In genomic region chr6:37222125-37222967, GRCh38 we compare ENCODE assay signal across 8 cellular contexts. TPM values are rescaled to one million over a fixed set of nuclear protein-coding genes. Genes with fewer than 3 reads are reported as not detected.
DNase-seq lines count a peak whose midpoint lies in the region; ATAC-seq and TF ChIP-seq lines count a peak whose summit lies in the region.

No MANE protein-coding gene starts in this region.

- no peak overlapping the region for H3K4ac ChIP-seq in neuronal stem cell (ENCODE audit: low read length)

- peak overlapping the region; percentile 93 for H2BK5ac ChIP-seq in neuronal stem cell (ENCODE audit: low read length)

- peak overlapping the region; percentile 81 for H3K9ac ChIP-seq in neuronal stem cell (ENCODE audit: low read depth, low read length, poor library complexity)

- H3K14ac ChIP-seq in neuronal stem cell (ENCODE audit: low read length) = no peak overlapping the region

- peak overlapping the region; percentile 71 for H2BK15ac ChIP-seq in neuronal stem cell (ENCODE audit: low read length)

- no peak overlapping the region for H2AK5ac ChIP-seq in neuronal stem cell (ENCODE audit: low read depth, low read length)

- no peak overlapping the region for H4K8ac ChIP-seq in neuronal stem cell (ENCODE audit: low read depth, low read length)

- intact Hi-C loops in thyroid gland (cut with DNase I) = no loop called here

- H3K27me3 ChIP-seq in RWPE2 (ENCODE audit: insufficient read depth, poor library complexity, severe bottlenecking) = no peaks in the 10 kb centered on the region
- no peaks in the 10 kb centered on the region for H3K27me3 ChIP-seq in gastroesophageal sphincter
- H3K27me3 ChIP-seq in neuronal stem cell (ENCODE audit: control insufficient read depth in 3 of 3, insufficient read depth in 3 of 3, low read depth in 1 of 3, low read length in 3 of 3) = no peaks in the 10 kb centered on the region
- H3K27me3 ChIP-seq in thyroid gland = no peaks in the 10 kb centered on the region

- peak overlapping the region; percentile 34 for H4K91ac ChIP-seq in neuronal stem cell (ENCODE audit: low read depth, low read length, poor library complexity)

- H3K9me3 ChIP-seq in RWPE2 (ENCODE audit: severe bottlenecking) (no peaks in the 10 kb centered on the region), gastroesophageal sphincter (no peaks in the 10 kb centered on the region), neuronal stem cell (replicated peaks in 1 of 2; ENCODE audit: control insufficient read depth in 2 of 2, insufficient read depth in 1 of 2, low read depth in 1 of 2, low read length in 2 of 2) (no peaks in the 10 kb centered on the region), thyroid gland (no peaks in the 10 kb centered on the region)

- peak; percentile 93 for DNase-seq in EL
- peak; percentile 86 for DNase-seq in H4 (ENCODE audit: low spot score)
- DNase-seq in LHCN-M2 (ENCODE audit: low read depth) = peak; percentile 87
- DNase-seq in RWPE2 (ENCODE audit: low spot score) = peak; percentile 92
- DNase-seq in activated naive CD4-positive, alpha-beta T cell (lab: John Stamatoyannopoulos, UW) = peak; percentile 12 to 58 (median 16)
- peak; percentile 87 for DNase-seq in neuronal stem cell (ENCODE audit: low spot score)
- DNase-seq in thyroid gland = peak; percentile 94 to 95

- H3K27ac ChIP-seq in RWPE2 (ENCODE audit: poor library complexity, severe bottlenecking) = peak overlapping the region; percentile 6
- H3K27ac ChIP-seq in gastroesophageal sphincter = peak overlapping the region in 1 of 4 donors; percentile 61
- H3K27ac ChIP-seq in neuronal stem cell (replicated peaks; ENCODE audit: low read length) = peak overlapping the region; percentile 98
- peak overlapping the region in 2 of 3 donors; percentile 1 to 80 for H3K27ac ChIP-seq in thyroid gland

- peak overlapping the region; percentile 95 for H2AFZ ChIP-seq in neuronal stem cell (ENCODE audit: low read length)

- ATAC-seq in RWPE2 (ENCODE audit: low read depth) = peak; percentile 96
- peak; percentile 92 for ATAC-seq in gastroesophageal sphincter

- no peaks in the 10 kb centered on the region for H3K36me3 ChIP-seq in RWPE2 (ENCODE audit: low read depth)
- H3K36me3 ChIP-seq in gastroesophageal sphincter = no peaks in the 10 kb centered on the region
- H3K36me3 ChIP-seq in neuronal stem cell (replicated peaks in 1 of 2; ENCODE audit: control insufficient read depth in 2 of 2, insufficient read depth in 2 of 2, low read length in 2 of 2) = no peaks in the 10 kb centered on the region
- no peaks in the 10 kb centered on the region for H3K36me3 ChIP-seq in thyroid gland

- H3K4me3 ChIP-seq in RWPE2 (ENCODE audit: severe bottlenecking) (peak overlapping the region; percentile 36), gastroesophageal sphincter (peak overlapping the region; percentile 46 to 67), neuronal stem cell (ENCODE audit: low read length in 2 of 2) (peak overlapping the region; percentile 44 to 87), thyroid gland (replicated peaks in 1 of 3) (peak overlapping the region in 2 of 3 donors; percentile 7 to 47)

- H3K4me1 ChIP-seq in RWPE2 (ENCODE audit: insufficient read depth, poor library complexity, severe bottlenecking) (no peaks in the 10 kb centered on the region), gastroesophageal sphincter (peaks cover 0 to 17% (median 5%) of the 10 kb centered on the region in 3 donors), neuronal stem cell (ENCODE audit: control insufficient read depth in 2 of 2, insufficient read depth in 1 of 2, low read depth in 1 of 2, low read length in 2 of 2) (peaks cover 2 to 4% of the 10 kb centered on the region in 2 donors), thyroid gland (no peaks in the 10 kb centered on the region)

- TF ChIP-seq CTCF in RWPE2 (IDR thresholded peaks at IDR 0.05; ENCODE audit: poor library complexity, severe bottlenecking) (no peak), gastroesophageal sphincter (IDR thresholded peaks at IDR 0.05) (peak in 1 of 4 experiments; percentile 6), thyroid gland (IDR thresholded peaks at IDR 0.05) (no peak)

- H3K18ac ChIP-seq in neuronal stem cell (ENCODE audit: low read length) = peak overlapping the region; percentile 98

- H3K4me2 ChIP-seq in neuronal stem cell (ENCODE audit: insufficient read depth, low read length, poor library complexity, severe bottlenecking) = peak overlapping the region; percentile 72

- no peaks in the 10 kb centered on the region for H3K79me1 ChIP-seq in neuronal stem cell (ENCODE audit: low read depth, low read length)

- no peak overlapping the region for H2BK120ac ChIP-seq in neuronal stem cell (ENCODE audit: low read depth, low read length)

- TF ChIP-seq POLR2A in gastroesophageal sphincter (IDR thresholded peaks at IDR 0.05) (no peak), thyroid gland (IDR thresholded peaks at IDR 0.05) (peak in 1 of 2 donors; percentile 76)

- H2BK12ac ChIP-seq in neuronal stem cell (ENCODE audit: low read length) = no peak overlapping the region

- 0% methylated on average over 2 of the region's 39 CpGs; no CpG with 5 or more reads in 1 of the 2 donors for WGBS in gastroesophageal sphincter (ENCODE audit: low coverage in 1 of 2), 2 donors
- no CpG with 5 or more reads among the region's 39 CpGs for WGBS in neuronal stem cell (ENCODE audit: extremely low coverage in 2 of 2, insufficient read length in 2 of 2, insufficient replicate concordance in 1 of 2), 2 donors
- WGBS in thyroid gland, 2 donors = 1 to 2% methylated on average over 15 to 17 of the region's 39 CpGs

- TF ChIP-seq EP300 in gastroesophageal sphincter (IDR thresholded peaks at IDR 0.05) = no peak

- peak overlapping the region; percentile 99 for H3K23ac ChIP-seq in neuronal stem cell (ENCODE audit: low read depth, low read length, poor library complexity)

RNA-seq across cellular contexts. Expression of gene TBC1D22B, which starts 35.2 kb away (rescaled TPM):
- total RNA-seq in H4 (2014; rRNA removed; shearing (Covaris generic)) = 5.1 and 6.8 TPM in 2 replicates
- total RNA-seq in LHCN-M2 (2014; rRNA removed) = 6.0 and 6.6 TPM in 2 replicates
- polyA plus RNA-seq in LHCN-M2 (2012) = 5.0 TPM
- 1 to 10 TPM; 5.0 to 9.2 (median 8.3) TPM for total RNA-seq in gastroesophageal sphincter
- 11.0 TPM for polyA plus RNA-seq in neuronal stem cell (2013, experiment 1 of 2)
- 11.3 TPM for polyA plus RNA-seq in neuronal stem cell (2013, experiment 2 of 2)
- 10 to 100 TPM; 11.5 to 15.7 (median 14.2) TPM for total RNA-seq in thyroid gland

RNA-seq across cellular contexts. Expression of gene TMEM217, which starts 35.6 kb away (rescaled TPM):
- 1.1 and 1.6 TPM in 2 replicates for total RNA-seq in H4 (2014; rRNA removed; shearing (Covaris generic))
- total RNA-seq in LHCN-M2 (2014; rRNA removed) (0.40 and 0.51 TPM in 2 replicates), gastroesophageal sphincter (under 1 TPM in 1 of 4 donors, not detected in 3; 0.40 TPM), thyroid gland (1 to 10 TPM in 2 of 4 donors, under 1 TPM in 1, not detected in 1; 0.22 to 3.8 (median 1.0) TPM)
- polyA plus RNA-seq in LHCN-M2 (2012) = 1.1 TPM
- polyA plus RNA-seq in neuronal stem cell (2013, experiment 1 of 2) = 0.38 TPM
- polyA plus RNA-seq in neuronal stem cell (2013, experiment 2 of 2) = 0.32 TPM

RNA-seq across cellular contexts. Expression of gene PIM1, which starts 52.4 kb away (rescaled TPM):
- 9.2 and 12.3 TPM in 2 replicates for total RNA-seq in H4 (2014; rRNA removed; shearing (Covaris generic))
- 1.9 and 2.2 TPM in 2 replicates for total RNA-seq in LHCN-M2 (2014; rRNA removed)
- 4.0 TPM for polyA plus RNA-seq in LHCN-M2 (2012)
- total RNA-seq in gastroesophageal sphincter = 10 to 100 TPM; 19.0 to 63.8 (median 21.8) TPM
- polyA plus RNA-seq in neuronal stem cell (2013, experiment 1 of 2) = 16.8 TPM
- polyA plus RNA-seq in neuronal stem cell (2013, experiment 2 of 2) = 16.9 TPM
- 10 to 100 TPM; 13.1 to 54.5 (median 22.2) TPM for total RNA-seq in thyroid gland

Comparison
In these comparisons a context has a peak if more than half of its experiments do, and no peak if none do; other contexts are left out.
1. DNase-seq: peak in every context shown above with its lines; median percentile 94 in thyroid gland; 93 in EL; 92 in RWPE2; 87 in LHCN-M2; 87 in neuronal stem cell; 86 in H4; 16 in activated naive CD4-positive, alpha-beta T cell.